Comparison of ENCODE assay signal across 9 cellular contexts in the genomic region with DNA sequence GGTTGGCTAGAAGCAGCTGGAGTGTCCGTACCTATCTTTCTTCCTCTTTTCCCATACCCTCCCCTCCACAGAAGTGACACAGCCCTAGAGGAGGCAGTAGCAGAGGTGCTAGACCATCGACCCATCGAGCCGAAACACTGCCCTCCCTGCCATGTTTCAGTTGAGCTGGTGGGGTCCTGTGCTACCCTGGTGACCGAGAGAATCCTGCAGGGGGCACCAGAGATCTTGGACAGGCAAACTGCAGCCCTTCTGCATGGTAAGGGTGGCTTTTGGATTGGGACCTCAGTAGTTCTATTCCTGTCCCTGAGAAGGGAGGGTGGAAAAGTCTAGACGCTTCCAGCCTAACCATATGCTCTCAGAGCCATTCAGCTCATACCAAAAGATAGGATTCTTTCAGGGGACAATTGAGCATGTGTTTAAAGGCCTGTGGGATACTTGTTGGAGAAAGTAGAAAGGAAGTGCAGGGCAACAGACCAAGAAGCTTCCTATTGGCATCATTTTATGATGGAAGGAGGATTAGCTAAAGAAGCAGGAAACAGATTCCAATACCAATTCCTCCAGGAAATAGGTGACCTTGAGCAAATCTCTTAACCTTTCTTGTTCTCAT. TPM values are rescaled to one million over a fixed set of nuclear protein-coding genes. Genes with fewer than 3 reads are reported as not detected.
DNase-seq lines count a peak whose midpoint lies in the region; ATAC-seq, FAIRE-seq and TF ChIP-seq lines count a peak whose summit lies in the region.
"Had no signal": no experiment of that assay in that cellular context is flagged by ENCODE, and none has a peak within 500 bp of the region (broad histone marks: within the 10 kb centered on the region; RNA-seq: fewer than 3 reads in every experiment).

No MANE protein-coding gene starts in this region.

- H3K4me1 ChIP-seq in Peyer's patch (peaks cover 0 to 5% (median 0%) of the 10 kb centered on the region in 4 donors), neural progenitor cell (no peaks in the 10 kb centered on the region), stomach (peaks cover 0 to 17% (median 4%) of the 10 kb centered on the region in 4 donors)

- H3K27me3 Mint-ChIP-seq in neural progenitor cell (ENCODE audit: insufficient read depth, low read depth), result peaks cover 2% of the 10 kb centered on the region

- TF ChIP-seq EP300 in stomach (IDR thresholded peaks at IDR 0.05), result no peak

- 20 to 28% (median 23%) methylated on average over 5 to 6 of the region's 6 CpGs for WGBS in stomach, 5 donors

- peaks cover 5% of the 10 kb centered on the region for H4K20me1 ChIP-seq in neural progenitor cell (ENCODE audit: low read depth)

- peak; percentile 81 for TF ChIP-seq CTCF in D721Med (IDR thresholded peaks at IDR 0.05; ENCODE audit: insufficient read depth, missing control alignments)
- TF ChIP-seq CTCF in Peyer's patch (IDR thresholded peaks at IDR 0.05), result peak; percentile 53 to 76 (median 63)
- TF ChIP-seq CTCF in fibroblast of the aortic adventitia (IDR thresholded peaks at IDR 0.05; ENCODE audit: insufficient read depth, low read length), result peak; percentile 82
- TF ChIP-seq CTCF in neural progenitor cell (IDR thresholded peaks at IDR 0.05), result peak; percentile 76
- peak in 5 of 7 experiments; percentile 52 to 74 (median 65) for TF ChIP-seq CTCF in stomach (IDR thresholded peaks at IDR 0.05)

- H3K4me1 Mint-ChIP-seq in neural progenitor cell, result peaks cover 7% of the 10 kb centered on the region

- H3K36me3 ChIP-seq in Peyer's patch, result peaks cover 0 to 60% (median 0%) of the 10 kb centered on the region in 3 donors
- H3K36me3 ChIP-seq in neural progenitor cell, result no peaks in the 10 kb centered on the region
- H3K36me3 ChIP-seq in stomach, result peaks cover 37 to 74% (median 68%) of the 10 kb centered on the region in 4 donors

- no peaks in the 10 kb centered on the region for H3K27me3 ChIP-seq in Peyer's patch
- no peaks in the 10 kb centered on the region for H3K27me3 ChIP-seq in neural progenitor cell
- H3K27me3 ChIP-seq in stomach, result no peaks in the 10 kb centered on the region

- intact Hi-C loops in stomach (cut with DNase I; ENCODE audit: low total_unique reads), result loop anchor here (10.0 kb wide), 1 partner anchor 130 kb away; a partner anchor contains a TSS

- no peak overlapping the region for H3K9ac ChIP-seq in neural progenitor cell

- H3K27ac ChIP-seq in Peyer's patch, result no peak overlapping the region
- H3K27ac ChIP-seq in neural progenitor cell, result no peak overlapping the region
- peak overlapping the region in 1 of 5 donors; percentile 57 for H3K27ac ChIP-seq in stomach
- H3K27ac ChIP-seq: SK-N-MC had no signal

- TF ChIP-seq POLR2A in Peyer's patch (IDR thresholded peaks at IDR 0.05) (no peak), stomach (IDR thresholded peaks at IDR 0.05) (no peak)

- H3K4me3 Mint-ChIP-seq in neural progenitor cell, result no peak overlapping the region

- no peaks in the 10 kb centered on the region for H3K9me3 ChIP-seq in Peyer's patch
- no peaks in the 10 kb centered on the region for H3K9me3 ChIP-seq in neural progenitor cell (ENCODE audit: low read depth)
- no peaks in the 10 kb centered on the region for H3K9me3 ChIP-seq in stomach

- H3K4me3 ChIP-seq in Peyer's patch (no peak overlapping the region), fibroblast of the aortic adventitia (ENCODE audit: low read depth, low read length) (no peak overlapping the region), neural progenitor cell (no peak overlapping the region), stomach (no peak overlapping the region)
- H3K4me3 ChIP-seq: SK-N-MC had no signal

- H3K4me2 ChIP-seq in neural progenitor cell, result no peak overlapping the region

- H3K79me2 ChIP-seq in neural progenitor cell (ENCODE audit: low read depth), result no peaks in the 10 kb centered on the region

- H3F3A ChIP-seq in neural progenitor cell (ENCODE audit: low read depth), result peaks cover 5% of the 10 kb centered on the region

- H2AFZ ChIP-seq in neural progenitor cell (replicated peaks), result no peak overlapping the region

- ATAC-seq in HG03378 (IDR thresholded peaks at IDR 0.05; ENCODE audit: unreplicated experiment), result no peak

- H3K9me3 Mint-ChIP-seq in neural progenitor cell, result no peaks in the 10 kb centered on the region

- no peak for FAIRE-seq in D721Med (lab: Jason Lieb, UNC)

- DNase-seq in D721Med (ENCODE audit: insufficient read length, low spot score) (peak; percentile 73), HuH-7.5 (ENCODE audit: low spot score) (peak; percentile 75), Peyer's patch (peak; percentile 71 to 95 (median 92)), activated T-helper 1 cell treated with Interleukin-2 at 50 U/mL for 16 hours (ENCODE audit: low read depth) (peak; percentile 72), fibroblast of the aortic adventitia (ENCODE audit: low read depth) (peak; percentile 74), neural progenitor cell (ENCODE audit: low spot score) (peak; percentile 83), stomach (peak; percentile 86)

- peaks cover 21% of the 10 kb centered on the region for H3K36me3 Mint-ChIP-seq in neural progenitor cell

- no peak overlapping the region for H3K27ac Mint-ChIP-seq in neural progenitor cell

RNA-seq across cellular contexts. Expression of a gene that starts 11.7 kb away (rescaled TPM):
- total RNA-seq in Peyer's patch (1 to 10 TPM in 2 of 4 donors, under 1 TPM in 1, not detected in 1; 0.70 to 8.4 (median 3.6) TPM), fibroblast of the aortic adventitia (ENCODE audit: low replicate concordance) (0.18 and 0.33 TPM in 2 replicates), neural progenitor cell (ENCODE audit: low replicate concordance) (0.97 and 1.0 TPM in 2 replicates), stomach (1 to 10 TPM in 1 of 5 donors, not detected in 4; 1.3 TPM)
- 10 to 100 TPM in 1 of 3 donors, under 1 TPM in 1, not detected in 1; 0.25 to 35.1 TPM for polyA plus RNA-seq in stomach

RNA-seq across cellular contexts. Expression of a gene that starts 16.4 kb away (rescaled TPM):
- 10 to 100 TPM; 21.7 to 28.1 (median 25.1) TPM for total RNA-seq in Peyer's patch
- total RNA-seq in fibroblast of the aortic adventitia (ENCODE audit: low replicate concordance), result 3.4 and 10.8 TPM in 2 replicates
- total RNA-seq in neural progenitor cell (ENCODE audit: low replicate concordance), result 27.0 and 33.0 TPM in 2 replicates
- total RNA-seq in stomach, result 100 to 1,000 TPM in 1 of 5 donors, 10 to 100 TPM in 3, 1 to 10 TPM in 1; 2.9 to 118 (median 21.2) TPM
- polyA plus RNA-seq in stomach, result 10 to 100 TPM; 10.8 to 12.7 (median 11.7) TPM

RNA-seq across cellular contexts. Expression of a gene that starts 17.9 kb away (rescaled TPM):
- total RNA-seq in Peyer's patch (10 to 100 TPM; 37.1 to 76.4 (median 57.4) TPM), fibroblast of the aortic adventitia (ENCODE audit: low replicate concordance) (10.9 and 16.4 TPM in 2 replicates), neural progenitor cell (ENCODE audit: low replicate concordance) (8.5 and 15.8 TPM in 2 replicates), stomach (10 to 100 TPM; 19.1 to 60.0 (median 40.6) TPM)
- polyA plus RNA-seq in stomach, result 10 to 100 TPM in 2 of 3 donors, 1 to 10 TPM in 1; 9.8 to 18.8 (median 16.1) TPM

RNA-seq across cellular contexts. Expression of a gene that starts 22.9 kb away (rescaled TPM):
- total RNA-seq in Peyer's patch (1 to 10 TPM in 3 of 4 donors, not detected in 1; 1.3 to 2.5 (median 1.4) TPM), fibroblast of the aortic adventitia (ENCODE audit: low replicate concordance) (0.82 and 3.3 TPM in 2 replicates), neural progenitor cell (ENCODE audit: low replicate concordance) (2.9 and 5.5 TPM in 2 replicates), stomach (1 to 10 TPM in 4 of 5 donors, under 1 TPM in 1; 0.73 to 6.4 (median 3.5) TPM)
- 1 to 10 TPM; 2.4 to 6.0 (median 2.5) TPM for polyA plus RNA-seq in stomach

RNA-seq across cellular contexts. Expression of a gene that starts 34.8 kb away (rescaled TPM):
- total RNA-seq in Peyer's patch (10 to 100 TPM; 48.6 to 87.5 (median 58.6) TPM), fibroblast of the aortic adventitia (ENCODE audit: low replicate concordance) (33.8 and 42.3 TPM in 2 replicates), neural progenitor cell (ENCODE audit: low replicate concordance) (50.7 and 54.9 TPM in 2 replicates), stomach (10 to 100 TPM; 28.1 to 90.3 (median 52.5) TPM)
- 10 to 100 TPM; 41.6 to 49.2 (median 47.1) TPM for polyA plus RNA-seq in stomach
